In the genomic region with DNA sequence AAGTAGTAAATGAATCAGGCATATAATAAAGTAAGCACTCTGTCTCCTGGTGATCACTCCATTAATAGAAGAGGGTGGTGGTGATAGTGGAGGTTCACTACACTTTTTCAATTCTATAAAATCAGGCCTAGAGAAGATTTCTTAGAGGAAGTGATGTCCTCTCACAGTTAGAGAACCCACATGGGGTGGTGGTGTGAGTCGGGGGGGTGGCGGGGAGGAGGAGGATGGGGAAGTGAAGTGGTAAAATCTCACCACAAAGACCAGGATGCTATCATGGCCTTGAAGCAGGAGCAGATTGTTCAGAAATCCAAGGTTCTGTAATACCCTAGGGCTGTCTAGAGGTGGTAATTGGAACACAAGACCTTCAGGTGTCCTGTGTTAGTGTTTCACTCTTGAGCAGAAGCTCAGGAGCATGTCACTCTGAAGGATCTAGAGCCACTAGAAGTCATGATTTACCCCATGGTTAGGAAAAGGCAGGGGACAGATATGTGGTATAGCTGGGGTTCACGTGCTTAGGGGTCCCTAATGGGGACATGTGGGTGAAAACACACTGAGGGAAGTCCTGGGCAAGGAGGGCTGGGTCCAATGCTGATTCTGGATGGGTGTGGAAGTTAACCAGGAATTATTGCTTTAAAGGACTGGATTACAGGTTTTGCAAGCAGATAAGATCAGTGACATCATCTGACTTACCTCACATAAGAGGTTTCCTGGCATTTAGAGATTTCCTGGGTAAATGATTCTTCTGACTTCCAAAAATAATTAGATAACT, we compare ENCODE assay signal across 8 cellular contexts. TPM values are rescaled to one million over a fixed set of nuclear protein-coding genes. Genes with fewer than 3 reads are reported as not detected.
DNase-seq lines count a peak whose midpoint lies in the region; ATAC-seq and TF ChIP-seq lines count a peak whose summit lies in the region.

No MANE protein-coding gene starts in this region.

- H3K4ac ChIP-seq in trophoblast cell (ENCODE audit: low read depth, low read length), result no peak overlapping the region

- no peaks in the 10 kb centered on the region for H3K79me1 ChIP-seq in trophoblast cell (ENCODE audit: low read length)

- H4K20me1 ChIP-seq in mammary epithelial cell (ENCODE audit: insufficient read depth, low read length) (no peaks in the 10 kb centered on the region), smooth muscle cell (ENCODE audit: low read depth) (no peaks in the 10 kb centered on the region)

- H3K79me2 ChIP-seq in mammary epithelial cell (ENCODE audit: insufficient read depth, low read length), result no peaks in the 10 kb centered on the region
- no peaks in the 10 kb centered on the region for H3K79me2 ChIP-seq in trophoblast cell (ENCODE audit: control insufficient read depth, insufficient read depth, low read length, poor library complexity)
- H3K79me2 ChIP-seq in smooth muscle cell (ENCODE audit: low read depth), result no peaks in the 10 kb centered on the region

- no peaks in the 10 kb centered on the region for H3F3A ChIP-seq in smooth muscle cell (ENCODE audit: low read depth)

- WGBS in mammary epithelial cell (ENCODE audit: low coverage, missing lambda C conversion rate), result 100% methylated on average over 1 of the region's 3 CpGs
- no CpG with 5 or more reads among the region's 3 CpGs for WGBS in trophoblast cell (ENCODE audit: extremely low coverage, insufficient coverage, insufficient read length)
- 89% methylated on average over 3 of the region's 3 CpGs for WGBS in smooth muscle cell (ENCODE audit: low lambda C conversion rate)

- H4K8ac ChIP-seq in trophoblast cell (ENCODE audit: low read depth, low read length), result no peak overlapping the region

- DNase-seq in RPMI7951 (ENCODE audit: low read depth) (peak; percentile 43), mammary epithelial cell (peak; percentile 66), trophoblast cell (peak; percentile 37 to 92), coronary artery (ENCODE audit: low spot score) (no peak), NCI-H1105 (lab: John Stamatoyannopoulos, UW) (no peak), smooth muscle cell (lab: John Stamatoyannopoulos, UW; ENCODE audit: unreplicated experiment) (no peak)

- ATAC-seq in GM21825 (IDR thresholded peaks at IDR 0.05; ENCODE audit: unreplicated experiment), result peak; percentile 43
- no peak for ATAC-seq in GM18861 (IDR thresholded peaks at IDR 0.05; ENCODE audit: unreplicated experiment)

- no peak overlapping the region for H3K9ac ChIP-seq in mammary epithelial cell (ENCODE audit: insufficient read depth, low read length)
- no peak overlapping the region for H3K9ac ChIP-seq in trophoblast cell (ENCODE audit: low read length)
- no peak overlapping the region for H3K9ac ChIP-seq in smooth muscle cell (ENCODE audit: low read depth)

- H4K91ac ChIP-seq in trophoblast cell (ENCODE audit: low read depth, low read length), result no peak overlapping the region

- no peak overlapping the region for H2BK12ac ChIP-seq in trophoblast cell (ENCODE audit: low read length)

- H2AFZ ChIP-seq in mammary epithelial cell (ENCODE audit: low read depth, low read length) (no peak overlapping the region), trophoblast cell (ENCODE audit: insufficient read depth, low read length, poor library complexity) (no peak overlapping the region), smooth muscle cell (ENCODE audit: low read depth) (no peak overlapping the region)

- H2AK5ac ChIP-seq in trophoblast cell (ENCODE audit: low read length), result no peak overlapping the region

- H3K23ac ChIP-seq in trophoblast cell (ENCODE audit: low read length), result no peak overlapping the region

- no peak overlapping the region for H2BK120ac ChIP-seq in trophoblast cell (ENCODE audit: insufficient read depth, low read length, poor library complexity)

- H4K12ac ChIP-seq in trophoblast cell (ENCODE audit: low read depth, low read length), result no peak overlapping the region

- H3K27me3 ChIP-seq in mammary epithelial cell (ENCODE audit: insufficient read depth, low read length) (no peaks in the 10 kb centered on the region), trophoblast cell (ENCODE audit: insufficient read depth, low read length) (no peaks in the 10 kb centered on the region), smooth muscle cell (ENCODE audit: low read depth) (no peaks in the 10 kb centered on the region)

- H3K14ac ChIP-seq in trophoblast cell (ENCODE audit: low read length), result no peak overlapping the region

- intact Hi-C loops in mammary epithelial cell (cut with micrococcal nuclease), result no loop called here

- H3K4me1 ChIP-seq in mammary epithelial cell (ENCODE audit: insufficient read depth, low read length) (peaks cover 3% of the 10 kb centered on the region), trophoblast cell (ENCODE audit: control insufficient read depth in 1 of 2, insufficient read depth in 2 of 2, low read length in 2 of 2) (peaks cover 4 to 5% of the 10 kb centered on the region in 2 experiments), smooth muscle cell (ENCODE audit: low read depth) (no peaks in the 10 kb centered on the region)

- H3K4me3 ChIP-seq in mammary epithelial cell (replicated peaks in 1 of 3; ENCODE audit: insufficient read depth in 1 of 3, low read depth in 2 of 3, low read length in 3 of 3) (no peak overlapping the region), trophoblast cell (ENCODE audit: low read depth, low read length) (no peak overlapping the region), coronary artery (no peak overlapping the region), smooth muscle cell (no peak overlapping the region)

- CTCF ChIA-PET in mammary epithelial cell (lab: Charles Lee; ENCODE audit: low non-redundant PET), result interaction anchor here (0.6 kb wide), 1 partner anchor 31 kb away, joined by 5 read pairs; no protein-coding TSS in a partner anchor

- in situ Hi-C loops in mammary epithelial cell (cut with MboI; ENCODE audit: low sequenced_read_pairs in 2 of 2), result no loop called here

- dilution Hi-C loops in mammary epithelial cell (cut with HindIII; ENCODE audit: low sequenced_read_pairs), result no loop called here

- H3K18ac ChIP-seq in trophoblast cell (ENCODE audit: low read length), result no peak overlapping the region

- H2BK5ac ChIP-seq in trophoblast cell (ENCODE audit: low read depth, low read length, poor library complexity), result no peak overlapping the region

- TF ChIP-seq CTCF in mammary epithelial cell (conservative IDR thresholded peaks at IDR 0.05 in 1 of 2, IDR thresholded peaks at IDR 0.05 in 1 of 2; ENCODE audit: extremely low read depth in 1 of 2, insufficient read depth in 1 of 2, low read depth in 1 of 2, low read length in 2 of 2) (no peak), coronary artery (IDR thresholded peaks at IDR 0.05) (no peak), smooth muscle cell (IDR thresholded peaks at IDR 0.05; ENCODE audit: borderline replicate concordance, insufficient read depth, poor library complexity, severe bottlenecking) (no peak)

- H3K27ac ChIP-seq in mammary epithelial cell (ENCODE audit: insufficient read depth, low read depth, low read length) (no peak overlapping the region), trophoblast cell (ENCODE audit: low read depth, low read length) (no peak overlapping the region), coronary artery (peak overlapping the region in 1 of 2 donors; percentile 73), smooth muscle cell (ENCODE audit: low read depth) (no peak overlapping the region)

- H3K36me3 ChIP-seq in mammary epithelial cell (ENCODE audit: insufficient read depth, low read length) (no peaks in the 10 kb centered on the region), trophoblast cell (ENCODE audit: control insufficient read depth in 1 of 2, insufficient read depth in 2 of 2, low read length in 2 of 2) (no peaks in the 10 kb centered on the region), smooth muscle cell (ENCODE audit: low read depth) (no peaks in the 10 kb centered on the region)

- H3K9me3 ChIP-seq in mammary epithelial cell (replicated peaks; ENCODE audit: insufficient read depth, low read length), result no peaks in the 10 kb centered on the region
- H3K9me3 ChIP-seq in trophoblast cell (ENCODE audit: insufficient read depth, low read depth, low read length), result no peaks in the 10 kb centered on the region
- no peaks in the 10 kb centered on the region for H3K9me3 ChIP-seq in smooth muscle cell (replicated peaks; ENCODE audit: low read depth)

- BruUV-seq in mammary epithelial cell (replicated peaks; lab: Mats Ljungman, UMichigan), result no TSS peak

- H3K4me2 ChIP-seq in mammary epithelial cell (ENCODE audit: insufficient read depth, low read depth, low read length) (no peak overlapping the region), trophoblast cell (ENCODE audit: low read length) (no peak overlapping the region), smooth muscle cell (no peak overlapping the region)

RNA-seq across cellular contexts. Expression of gene RNF125, which starts 31.0 kb away (rescaled TPM):
- total RNA-seq in RPMI7951 (2014; rRNA removed; shearing (Covaris generic)), result 0.60 and 1.6 TPM in 2 replicates
- 1 to 10 TPM; 2.3 to 5.6 TPM for total RNA-seq in mammary epithelial cell
- polyA plus RNA-seq in mammary epithelial cell, result 2.4 TPM
- 2.1 TPM for polyA minus RNA-seq in mammary epithelial cell
- polyA plus RNA-seq in trophoblast cell (2013), result 0.23 and 0.36 TPM in 2 replicates
- total RNA-seq in smooth muscle cell, result 0.04 and 0.09 TPM in 2 replicates
- polyA plus RNA-seq in smooth muscle cell, result not detected in 2 replicates

RNA-seq across cellular contexts. Expression of gene RNF138, which starts 42.1 kb away (rescaled TPM):
- 36.9 and 42.4 TPM in 2 replicates for total RNA-seq in RPMI7951 (2014; rRNA removed; shearing (Covaris generic))
- total RNA-seq in mammary epithelial cell (10 to 100 TPM; 18.0 to 26.2 TPM), smooth muscle cell (15.6 and 22.2 TPM in 2 replicates)
- polyA plus RNA-seq in mammary epithelial cell (22.5 TPM), smooth muscle cell (6.7 and 10.2 TPM in 2 replicates)
- polyA minus RNA-seq in mammary epithelial cell, result 18.7 TPM
- polyA plus RNA-seq in trophoblast cell (2013), result 7.7 and 9.1 TPM in 2 replicates

Comparison
In these comparisons a context has a peak if more than half of its experiments do, and no peak if none do; other contexts are left out.
1. DNase-seq: peak in RPMI7951 (single experiment), mammary epithelial cell (single experiment) and trophoblast cell (2 of 2); none in coronary artery (single experiment), NCI-H1105 (single experiment) and smooth muscle cell (single experiment).